ENCODE assay signal across 1 cellular context in genomic region chr1:19648689-19649088, GRCh38.
TF ChIP-seq lines count a peak whose summit lies in the region.

No MANE protein-coding gene starts in this region.

TF ChIP-seq in HepG2, 621 proteins besides CTCF, POLR2A, EP300 and RAD21:
- TF ChIP-seq ZNF839 (CRISPR knock-in tag; IDR thresholded peaks at IDR 0.05; ENCODE audit: borderline replicate concordance) (no peak), TEAD3 (CRISPR knock-in tag; optimal IDR thresholded peaks at IDR 0.05; ENCODE audit: borderline replicate concordance) (peak; percentile 91), HMGXB4 (CRISPR knock-in tag; IDR thresholded peaks at IDR 0.05; ENCODE audit: borderline replicate concordance in 1 of 2, low read depth in 1 of 2) (0 out of 4 replicates have a peak, but pooled peaks of 1 of the 2 experiments have one; percentile 42), KDM6A (CRISPR knock-in tag; IDR thresholded peaks at IDR 0.05; ENCODE audit: low read depth) (no peak), ZMYM3 (CRISPR knock-in tag; IDR thresholded peaks at IDR 0.05) (0 out of 2 replicates have a peak, but pooled peaks have one; percentile 25), STAG1 (CRISPR knock-in tag; IDR thresholded peaks at IDR 0.05) (peak; percentile 69), ATF1 (CRISPR knock-in tag; IDR thresholded peaks at IDR 0.05) (no peak), NCOA2 (CRISPR knock-in tag; IDR thresholded peaks at IDR 0.05) (no peak), ZBTB33 (CRISPR knock-in tag; IDR thresholded peaks at IDR 0.05) (peak; percentile 84), KLF15 (CRISPR knock-in tag; IDR thresholded peaks at IDR 0.05; ENCODE audit: borderline replicate concordance) (no peak), ONECUT2 (CRISPR knock-in tag; IDR thresholded peaks at IDR 0.05) (no peak), ZNF383 (CRISPR knock-in tag; IDR thresholded peaks at IDR 0.05; ENCODE audit: borderline replicate concordance) (no peak), TRAFD1 (CRISPR knock-in tag; IDR thresholded peaks at IDR 0.05; ENCODE audit: borderline replicate concordance) (no peak), ZNF800 (CRISPR knock-in tag; IDR thresholded peaks at IDR 0.05) (no peak), MYC (CRISPR knock-in tag; IDR thresholded peaks at IDR 0.05; ENCODE audit: borderline replicate concordance) (no peak), NR2F2 (IDR thresholded peaks at IDR 0.05; ENCODE audit: borderline replicate concordance, low read depth) (no peak), PRDM10 (CRISPR knock-in tag; IDR thresholded peaks at IDR 0.05; ENCODE audit: low read depth) (no peak), ZNF101 (CRISPR knock-in tag; IDR thresholded peaks at IDR 0.05; ENCODE audit: borderline replicate concordance, low read depth) (no peak)
